ENCODE assay signal across 8 cellular contexts in genomic region chr14:102304611-102305506, GRCh38. TPM values are rescaled to one million over a fixed set of nuclear protein-coding genes. Genes with fewer than 3 reads are reported as not detected.
DNase-seq lines count a peak whose midpoint lies in the region; ATAC-seq and TF ChIP-seq lines count a peak whose summit lies in the region.

Gene MOK, minus strand, starts transcription at chr14:102305164. Its CDS starts 196 bp downstream, at chr14:102304968.

- H3K23ac ChIP-seq in neuronal stem cell (ENCODE audit: low read depth, low read length, poor library complexity), result peak within 1 kb of the TSS; percentile 14

- no peak for TF ChIP-seq CTCF in NB4 (IDR thresholded peaks at IDR 0.05; ENCODE audit: low read depth, low read length)

- H3K36me3 Mint-ChIP-seq in activated naive CD4-positive, alpha-beta T cell treated with anti-CD3 and anti-CD28 coated beads, Interleukin-2, amount 10 ng/mL, durations not matched to agents 7 days and 5 days, result no peaks in the 10 kb centered on the region

- no peaks in the 10 kb centered on the region for H3K36me3 ChIP-seq in neuronal stem cell (replicated peaks in 1 of 2; ENCODE audit: control insufficient read depth in 2 of 2, insufficient read depth in 2 of 2, low read length in 2 of 2)
- no peaks in the 10 kb centered on the region for H3K36me3 ChIP-seq in subcutaneous abdominal adipose tissue (ENCODE audit: control insufficient read depth in 5 of 5, insufficient read depth in 5 of 5, low read length in 5 of 5)

- peaks cover 0 to 1% of the 10 kb centered on the region in 2 donors for H3K4me1 ChIP-seq in neuronal stem cell (ENCODE audit: control insufficient read depth in 2 of 2, insufficient read depth in 1 of 2, low read depth in 1 of 2, low read length in 2 of 2)
- peaks cover 0 to 7% (median 5%) of the 10 kb centered on the region in 5 donors for H3K4me1 ChIP-seq in subcutaneous abdominal adipose tissue (ENCODE audit: control insufficient read depth in 5 of 5, insufficient read depth in 5 of 5, low read length in 5 of 5)

- in situ Hi-C loops in SK-MEL-5 (cut with HindIII; ENCODE audit: low pct_unique_long_range_greater_than_20kb, low sequenced_read_pairs), result no loop called here

- H3K4me3 Mint-ChIP-seq in activated naive CD4-positive, alpha-beta T cell treated with anti-CD3 and anti-CD28 coated beads, Interleukin-2, amount 10 ng/mL, durations not matched to agents 7 days and 5 days, result peak within 1 kb of the TSS; percentile 84

- H2BK12ac ChIP-seq in neuronal stem cell (ENCODE audit: low read length), result no peak within 1 kb of the TSS

- peaks cover 14% of the 10 kb centered on the region for H3K27me3 Mint-ChIP-seq in activated naive CD4-positive, alpha-beta T cell treated with anti-CD3 and anti-CD28 coated beads, Interleukin-2, amount 10 ng/mL, durations not matched to agents 7 days and 5 days

- H3K9me3 ChIP-seq in neuronal stem cell (replicated peaks in 1 of 2; ENCODE audit: control insufficient read depth in 2 of 2, insufficient read depth in 1 of 2, low read depth in 1 of 2, low read length in 2 of 2), result no peaks in the 10 kb centered on the region
- H3K9me3 ChIP-seq in subcutaneous abdominal adipose tissue (ENCODE audit: control insufficient read depth in 5 of 5, low read length in 5 of 5), result no peaks in the 10 kb centered on the region

- no peaks in the 10 kb centered on the region for H3K27me3 ChIP-seq in neuronal stem cell (ENCODE audit: control insufficient read depth in 3 of 3, insufficient read depth in 3 of 3, low read depth in 1 of 3, low read length in 3 of 3)
- no peaks in the 10 kb centered on the region for H3K27me3 ChIP-seq in subcutaneous abdominal adipose tissue (ENCODE audit: control insufficient read depth in 5 of 5, insufficient read depth in 4 of 5, low read length in 5 of 5)

- H3K4ac ChIP-seq in neuronal stem cell (ENCODE audit: low read length), result no peak within 1 kb of the TSS

- H3K18ac ChIP-seq in neuronal stem cell (ENCODE audit: low read length), result no peak within 1 kb of the TSS

- peak within 1 kb of the TSS; percentile 88 for H3K4me3 ChIP-seq in NB4 (ENCODE audit: low read depth, low read length)
- peak within 1 kb of the TSS; percentile 78 to 88 for H3K4me3 ChIP-seq in neuronal stem cell (ENCODE audit: low read length in 2 of 2)
- H3K4me3 ChIP-seq in subcutaneous abdominal adipose tissue (ENCODE audit: low read depth in 1 of 5, low read length in 5 of 5), result peak within 1 kb of the TSS; percentile 77 to 99 (median 94)

- peak within 1 kb of the TSS; percentile 78 for H3K4me2 ChIP-seq in neuronal stem cell (ENCODE audit: insufficient read depth, low read length, poor library complexity, severe bottlenecking)

- no peak within 1 kb of the TSS for H4K8ac ChIP-seq in neuronal stem cell (ENCODE audit: low read depth, low read length)

- H2AK5ac ChIP-seq in neuronal stem cell (ENCODE audit: low read depth, low read length), result no peak within 1 kb of the TSS

- no peak within 1 kb of the TSS for H2BK120ac ChIP-seq in neuronal stem cell (ENCODE audit: low read depth, low read length)

- WGBS in neuronal stem cell (ENCODE audit: extremely low coverage in 2 of 2, insufficient read length in 2 of 2, insufficient replicate concordance in 1 of 2), 2 donors, result no CpG with 5 or more reads among the region's 53 CpGs

- CTCF ChIA-PET in activated naive CD4-positive, alpha-beta T cell treated with anti-CD3 and anti-CD28 coated beads, Interleukin-2, amount 10 ng/mL, durations not matched to agents 7 days and 5 days (lab: Charles Lee), result interaction anchor here (0.6 to 2.9 kb wide), 5 partner anchors 10 to 513 kb away, joined by 3 to 13 read pairs (median 4); no protein-coding TSS in a partner anchor

- H3K9me3 Mint-ChIP-seq in activated naive CD4-positive, alpha-beta T cell treated with anti-CD3 and anti-CD28 coated beads, Interleukin-2, amount 10 ng/mL, durations not matched to agents 7 days and 5 days, result no peaks in the 10 kb centered on the region

- H3K14ac ChIP-seq in neuronal stem cell (ENCODE audit: low read length), result no peak within 1 kb of the TSS

- no peak within 1 kb of the TSS for H2BK15ac ChIP-seq in neuronal stem cell (ENCODE audit: low read length)

- H3K4me1 Mint-ChIP-seq in activated naive CD4-positive, alpha-beta T cell treated with anti-CD3 and anti-CD28 coated beads, Interleukin-2, amount 10 ng/mL, durations not matched to agents 7 days and 5 days, result peaks cover 12% of the 10 kb centered on the region

- H3K79me1 ChIP-seq in neuronal stem cell (ENCODE audit: low read depth, low read length), result no peaks in the 10 kb centered on the region

- no peak within 1 kb of the TSS for H3K27ac ChIP-seq in neuronal stem cell (replicated peaks; ENCODE audit: low read length)
- peak within 1 kb of the TSS; percentile 54 for H3K27ac ChIP-seq in subcutaneous abdominal adipose tissue (ENCODE audit: low read depth, low read length)

- H3K9ac ChIP-seq in neuronal stem cell (ENCODE audit: low read depth, low read length, poor library complexity) (peak within 1 kb of the TSS; percentile 38), subcutaneous abdominal adipose tissue (ENCODE audit: low read length in 5 of 5) (peak within 1 kb of the TSS; percentile 35 to 84 (median 76))

- no peak within 1 kb of the TSS for H4K91ac ChIP-seq in neuronal stem cell (ENCODE audit: low read depth, low read length, poor library complexity)

- TF ChIP-seq POLR2A in NB4 (IDR thresholded peaks at IDR 0.05; ENCODE audit: extremely low read depth, insufficient read length), result no peak

- H3K27ac Mint-ChIP-seq in activated naive CD4-positive, alpha-beta T cell treated with anti-CD3 and anti-CD28 coated beads, Interleukin-2, amount 10 ng/mL, durations not matched to agents 7 days and 5 days, result peak within 1 kb of the TSS; percentile 86

- no peak within 1 kb of the TSS for H2BK5ac ChIP-seq in neuronal stem cell (ENCODE audit: low read length)

- DNase-seq in GF-D8 (lab: John Stamatoyannopoulos, UW) (peak; percentile 64), NB4 (ENCODE audit: low read depth) (peak; percentile 95), SK-MEL-5 (ENCODE audit: low read depth, low spot score) (peak; percentile 97), germinal center (ENCODE audit: low spot score) (peak; percentile 98), neuronal stem cell (ENCODE audit: low spot score) (peak; percentile 99)
- peak; percentile 97 for DNase-seq in activated naive CD4-positive, alpha-beta T cell treated with anti-CD3 and anti-CD28 coated beads, Interleukin-2, amount 10 ng/mL, durations not matched to agents 7 days and 5 days

- peak; percentile 91 for ATAC-seq in HG02571 (IDR thresholded peaks at IDR 0.05; ENCODE audit: unreplicated experiment)

- H2AFZ ChIP-seq in neuronal stem cell (ENCODE audit: low read length), result peak within 1 kb of the TSS; percentile 94

RNA-seq across cellular contexts. Expression of gene MOK, which starts in this region (rescaled TPM):
- 98.9 and 111 TPM in 2 replicates for total RNA-seq in SK-MEL-5 (2014; rRNA removed; shearing (Covaris generic))
- 122 and 124 TPM in 2 replicates for polyA plus RNA-seq in SK-MEL-5 (2015; cell fraction: cytosol; rRNA removed)
- polyA plus RNA-seq in SK-MEL-5 (2015; cell fraction: nucleus; rRNA removed), result 589 and 596 TPM in 2 replicates
- 9.5 TPM for polyA plus RNA-seq in neuronal stem cell (2013, experiment 1 of 2)
- 9.4 TPM for polyA plus RNA-seq in neuronal stem cell (2013, experiment 2 of 2)
